Comparison of ENCODE assay signal across 8 cellular contexts in the genomic region with DNA sequence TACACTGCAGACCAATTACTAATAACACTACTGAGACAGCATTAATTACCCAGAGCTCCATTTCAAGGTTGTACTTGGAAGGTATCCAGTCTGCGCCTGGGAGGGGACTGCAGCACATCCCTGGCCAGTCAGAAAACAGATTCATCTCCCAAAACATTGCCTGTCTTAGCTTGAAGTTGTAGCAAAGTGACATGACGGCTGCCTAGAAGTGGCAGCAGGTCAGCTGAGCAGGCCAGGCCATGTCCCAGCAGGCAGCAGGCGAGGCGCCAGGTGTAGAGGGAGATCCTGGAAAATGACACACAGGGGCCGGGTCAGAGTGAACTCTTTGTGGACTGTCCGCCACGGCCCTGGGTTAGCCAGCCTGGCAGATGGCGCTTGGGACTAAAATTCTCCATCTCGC. TPM values are rescaled to one million over a fixed set of nuclear protein-coding genes. Genes with fewer than 3 reads are reported as not detected.
DNase-seq lines count a peak whose midpoint lies in the region; ATAC-seq, FAIRE-seq and TF ChIP-seq lines count a peak whose summit lies in the region.

No MANE protein-coding gene starts in this region.

- H3K14ac ChIP-seq in H1 (ENCODE audit: insufficient read length), result no peak overlapping the region

- H3K4me1 ChIP-seq in H1 (replicated peaks in 1 of 4; ENCODE audit: control insufficient read depth in 3 of 4, insufficient read depth in 4 of 4, low read length in 3 of 4), result peaks cover 0 to 7% (median 3%) of the 10 kb centered on the region in 4 experiments; a peak in 4 of 7 replicates
- H3K4me1 ChIP-seq in pancreas, result peaks cover 0 to 7% (median 0%) of the 10 kb centered on the region in 3 donors

- H4K5ac ChIP-seq in H1 (ENCODE audit: insufficient read length, low read depth, low read length), result no peak overlapping the region

- H3K79me1 ChIP-seq in H1 (ENCODE audit: low read depth, low read length), result no peaks in the 10 kb centered on the region

- CTCF ChIA-PET in H1 (lab: Charles Lee; ENCODE audit: partially characterized antibody), result interaction anchor here (0.7 to 2.4 kb wide), 13 partner anchors 9 to 650 kb away, joined by 3 to 11 read pairs (median 3); a partner anchor contains a TSS

- H3K23ac ChIP-seq in H1 (ENCODE audit: insufficient read length), result no peak overlapping the region

- TF ChIP-seq CTCF in H1 (IDR thresholded peaks at IDR 0.05; ENCODE audit: control extremely low read depth in 1 of 3, insufficient read depth in 1 of 3, low read depth in 1 of 3, low read length in 3 of 3), result no peak
- TF ChIP-seq CTCF in pancreas (IDR thresholded peaks at IDR 0.05), result no peak

- TF ChIP-seq RAD21 in H1 (IDR thresholded peaks at IDR 0.05 in 1 of 2, conservative IDR thresholded peaks at IDR 0.05 in 1 of 2; ENCODE audit: low read depth in 2 of 2, low read length in 2 of 2), result no peak

- 93% methylated on average over 9 of the region's 9 CpGs; no CpG with 5 or more reads in 1 of the 2 experiments for WGBS in H1 (ENCODE audit: extremely low coverage in 1 of 2, insufficient coverage in 1 of 2, insufficient read length in 1 of 2, insufficient replicate concordance in 2 of 2, low coverage in 1 of 2, low lambda C conversion rate in 2 of 2, missing lambda C conversion rate in 1 of 2), 2 experiments
- WGBS in pancreas, 2 donors, result 69 to 70% methylated on average over 9 of the region's 9 CpGs

- H3K4me3 ChIP-seq in H1 (ENCODE audit: extremely low read depth in 1 of 4, insufficient read depth in 2 of 4, low read depth in 3 of 4, low read length in 4 of 4), result no peak overlapping the region
- no peak overlapping the region for H3K4me3 ChIP-seq in pancreas

- H3K56ac ChIP-seq in H1 (replicated peaks; ENCODE audit: insufficient read length, low read depth, low read length), result no peak overlapping the region

- no peak overlapping the region for H2BK15ac ChIP-seq in H1 (ENCODE audit: low read length)

- H2AK5ac ChIP-seq in H1 (ENCODE audit: low read depth, low read length), result no peak overlapping the region

- H3K9me3 ChIP-seq in H1 (ENCODE audit: insufficient read depth in 2 of 2, low read depth in 1 of 2, low read length in 1 of 2) (no peaks in the 10 kb centered on the region), pancreas (no peaks in the 10 kb centered on the region)

- intact Hi-C loops in pancreas (cut with DNase I), result no loop called here

- no peak overlapping the region for H3K18ac ChIP-seq in H1 (ENCODE audit: extremely low read depth, low read length)

- no peak for TF ChIP-seq POLR2A in H1 (IDR thresholded peaks at IDR 0.05; ENCODE audit: control extremely low read depth in 1 of 2, low read depth in 2 of 2, low read length in 2 of 2)

- H3K4me2 ChIP-seq in H1 (ENCODE audit: insufficient read depth in 1 of 2, low read depth in 2 of 2, low read length in 2 of 2), result peak overlapping the region in 1 of 2 experiments; percentile 99; a peak in 1 of 4 replicates

- no peak overlapping the region for H3K27ac ChIP-seq in H1 (ENCODE audit: low read depth, low read length)
- H3K27ac ChIP-seq in pancreas, result peak overlapping the region in 3 of 4 donors; percentile 45 to 53 (median 50)

- peaks cover 13% of the 10 kb centered on the region; the same call in 1 of the 2 replicates for H3K23me2 ChIP-seq in H1 (ENCODE audit: low read depth, low read length)

- H3K4ac ChIP-seq in H1 (replicated peaks; ENCODE audit: insufficient read length, low read depth, low read length), result no peak overlapping the region

- H3K79me2 ChIP-seq in H1 (ENCODE audit: control insufficient read depth in 1 of 2, insufficient read depth in 2 of 2, low read length in 2 of 2), result no peaks in the 10 kb centered on the region

- no peak overlapping the region for H2BK20ac ChIP-seq in H1 (ENCODE audit: low read length)

- no peak overlapping the region for H4K91ac ChIP-seq in H1 (replicated peaks; ENCODE audit: insufficient read length, low read length)

- H4K8ac ChIP-seq in H1 (ENCODE audit: extremely low read depth, insufficient read depth, low read length), result no peak overlapping the region

- no peak overlapping the region for H2BK12ac ChIP-seq in H1 (ENCODE audit: low read depth, low read length)

- 0 out of 2 replicates have a peak overlapping the region, but pooled peaks have one; percentile 5 for H2BK5ac ChIP-seq in H1 (ENCODE audit: low read depth, low read length)

- H3K9ac ChIP-seq in H1 (replicated peaks in 1 of 4; ENCODE audit: extremely low read depth in 1 of 4, low read depth in 3 of 4, low read length in 3 of 4), result no peak overlapping the region

- H3K27me3 ChIP-seq in H1 (replicated peaks in 1 of 4; ENCODE audit: control insufficient read depth in 3 of 4, extremely low read depth in 1 of 4, insufficient read depth in 3 of 4, low read length in 3 of 4) (peaks cover 0 to 3% (median 0%) of the 10 kb centered on the region in 4 experiments; a peak in 3 of 7 replicates), pancreas (no peaks in the 10 kb centered on the region)

- no peak overlapping the region for H2BK120ac ChIP-seq in H1 (replicated peaks; ENCODE audit: low read depth, low read length)

- H2AFZ ChIP-seq in H1 (ENCODE audit: low read length), result no peak overlapping the region

- POLR2A ChIA-PET in H1 (lab: Charles Lee; ENCODE audit: partially characterized antibody), result interaction anchor here (0.6 to 1.9 kb wide), 6 partner anchors 10 to 128 kb away, joined by 3 to 6 read pairs (median 4); a partner anchor contains a TSS

- ATAC-seq in pancreas (peak; percentile 31 to 74 (median 52)), GM18517 (IDR thresholded peaks at IDR 0.05; ENCODE audit: unreplicated experiment) (no peak)

- H3K36me3 ChIP-seq in H1 (ENCODE audit: control insufficient read depth in 2 of 4, insufficient read depth in 4 of 4, low read length in 3 of 4), result peaks cover 0 to 6% (median 3%) of the 10 kb centered on the region in 4 experiments; a peak in 3 of 8 replicates
- peaks cover 0 to 11% (median 0%) of the 10 kb centered on the region in 3 donors for H3K36me3 ChIP-seq in pancreas

- no peak for TF ChIP-seq EP300 in H1 (IDR thresholded peaks at IDR 0.05; ENCODE audit: borderline replicate concordance in 1 of 2, low read depth in 2 of 2, low read length in 2 of 2)

- FAIRE-seq in H1 (lab: Jason Lieb, UNC) (no peak), pancreas (lab: Jason Lieb, UNC) (no peak), HTR-8/SVneo (lab: Jason Lieb, UNC) (no peak)

- peaks cover 0 to 4% of the 10 kb centered on the region in 2 experiments for H4K20me1 ChIP-seq in H1 (replicated peaks in 1 of 2; ENCODE audit: control insufficient read depth in 1 of 2, insufficient read depth in 2 of 2, low read length in 2 of 2)

- DNase-seq in DMS53 (lab: John Stamatoyannopoulos, UW), result peak; percentile 46
- DNase-seq in DMS53 treated with DMSO at 0.1 percent for 48 hours (lab: John Stamatoyannopoulos, UW; ENCODE audit: unreplicated experiment), result no peak
- peak; percentile 47 for DNase-seq in NCI-H774 (lab: John Stamatoyannopoulos, UW)
- DNase-seq in H1 (ENCODE audit: low read depth in 1 of 2, low spot score in 2 of 2), result no peak
- peak; percentile 39 to 81 (median 70) for DNase-seq in pancreas
- no peak for DNase-seq in HTR-8/SVneo (ENCODE audit: insufficient read length, low spot score)
- no peak for DNase-seq in inferior parietal cortex (ENCODE audit: extremely low spot score)

TF ChIP-seq in H1, 55 proteins besides CTCF, POLR2A, EP300 and RAD21 (continues in another document):
- no peak for TF ChIP-seq KDM4A (IDR thresholded peaks at IDR 0.05; ENCODE audit: low read depth, low read length, severe bottlenecking)
- TF ChIP-seq, protein P1, sequence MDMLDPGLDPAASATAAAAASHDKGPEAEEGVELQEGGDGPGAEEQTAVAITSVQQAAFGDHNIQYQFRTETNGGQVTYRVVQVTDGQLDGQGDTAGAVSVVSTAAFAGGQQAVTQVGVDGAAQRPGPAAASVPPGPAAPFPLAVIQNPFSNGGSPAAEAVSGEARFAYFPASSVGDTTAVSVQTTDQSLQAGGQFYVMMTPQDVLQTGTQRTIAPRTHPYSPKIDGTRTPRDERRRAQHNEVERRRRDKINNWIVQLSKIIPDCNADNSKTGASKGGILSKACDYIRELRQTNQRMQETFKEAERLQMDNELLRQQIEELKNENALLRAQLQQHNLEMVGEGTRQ (IDR thresholded peaks at IDR 0.05; ENCODE audit: low read length), result no peak
- TF ChIP-seq RNF2 (IDR thresholded peaks at IDR 0.05; ENCODE audit: borderline replicate concordance, low read depth, low read length, missing control alignments, poor library complexity, severe bottlenecking), result no peak
- no peak for TF ChIP-seq CEBPB (IDR thresholded peaks at IDR 0.05; ENCODE audit: low read depth, low read length)
- no peak for TF ChIP-seq SRF (IDR thresholded peaks at IDR 0.05; ENCODE audit: low read depth, low read length)
- TF ChIP-seq RXRA (IDR thresholded peaks at IDR 0.05; ENCODE audit: insufficient read depth, low read depth, low read length), result no peak
- TF ChIP-seq SAP30 (IDR thresholded peaks at IDR 0.05; ENCODE audit: insufficient read depth, insufficient replicate concordance, low read length), result no peak
- TF ChIP-seq CTBP2 (IDR thresholded peaks at IDR 0.05; ENCODE audit: borderline replicate concordance, insufficient read depth, insufficient read length, low read length), result no peak
- no peak for TF ChIP-seq HDAC2 (IDR thresholded peaks at IDR 0.05; ENCODE audit: borderline replicate concordance in 1 of 2, low read depth in 2 of 2, low read length in 2 of 2)

RNA-seq across cellular contexts. Expression of a gene that starts 1.1 kb away (rescaled TPM):
- 4.1 and 5.2 TPM in 2 replicates for total RNA-seq in H1 (2021; fragmentation: NEBNext Ultra II Directional; extraction: Animal tissue kit (Norgen Biotek cat#: 25700))
- polyA plus RNA-seq in H1 (2011; rRNA removed) (4.8 and 5.4 TPM in 2 replicates), pancreas (1 to 10 TPM; 1.4 to 2.7 TPM)
- 3.7 TPM for polyA plus RNA-seq in H1 (2011; cell fraction: cytosol; rRNA removed)
- polyA plus RNA-seq in H1 (2011; cell fraction: nucleus; rRNA removed), result 3.7 TPM
- polyA plus RNA-seq in H1 (2012, experiment 1 of 2), result 1.2 to 2.5 TPM (median 2.0 TPM) in 4 replicates
- polyA plus RNA-seq in H1 (2012, experiment 2 of 2), result 4.9 TPM
- polyA plus RNA-seq in H1 (2013, experiment 1 of 2), result 3.4 TPM
- 3.8 TPM for polyA plus RNA-seq in H1 (2013, experiment 2 of 2)
- 0.37 and 0.95 TPM in 2 replicates for polyA minus RNA-seq in H1 (2011; rRNA and poly(A)+ RNA removed)
- polyA minus RNA-seq in H1 (2011; cell fraction: cytosol; rRNA and poly(A)+ RNA removed), result 1.4 TPM
- polyA minus RNA-seq in H1 (2011; cell fraction: nucleus; rRNA and poly(A)+ RNA removed), result 1.5 TPM
- 1 to 10 TPM; 2.5 to 6.3 (median 3.7) TPM for total RNA-seq in pancreas

RNA-seq across cellular contexts. Expression of a gene that starts 58.2 kb away (rescaled TPM):
- 81.3 and 85.0 TPM in 2 replicates for total RNA-seq in H1 (2021; fragmentation: NEBNext Ultra II Directional; extraction: Animal tissue kit (Norgen Biotek cat#: 25700))
- polyA plus RNA-seq in H1 (2011; rRNA removed) (37.5 and 62.7 TPM in 2 replicates), pancreas (10 to 100 TPM; 65.6 to 65.8 TPM)
- polyA plus RNA-seq in H1 (2011; cell fraction: cytosol; rRNA removed), result 51.3 TPM
- polyA plus RNA-seq in H1 (2011; cell fraction: nucleus; rRNA removed), result 18.9 TPM
- polyA plus RNA-seq in H1 (2012, experiment 1 of 2), result 63.4 to 74.7 TPM (median 68.9 TPM) in 4 replicates
- polyA plus RNA-seq in H1 (2012, experiment 2 of 2), result 40.0 TPM
- polyA plus RNA-seq in H1 (2013, experiment 1 of 2), result 72.3 TPM
- 80.8 TPM for polyA plus RNA-seq in H1 (2013, experiment 2 of 2)
- 23.3 and 31.9 TPM in 2 replicates for polyA minus RNA-seq in H1 (2011; rRNA and poly(A)+ RNA removed)
- 15.3 TPM for polyA minus RNA-seq in H1 (2011; cell fraction: cytosol; rRNA and poly(A)+ RNA removed)
- 13.8 TPM for polyA minus RNA-seq in H1 (2011; cell fraction: nucleus; rRNA and poly(A)+ RNA removed)
- total RNA-seq in pancreas, result 10 to 100 TPM; 26.4 to 42.9 (median 33.6) TPM

Comparison
In these comparisons a context has a peak if more than half of its experiments do, and no peak if none do; other contexts are left out.
1. DNase-seq: peak in DMS53 (single experiment), NCI-H774 (single experiment) and pancreas (6 of 6); none in DMS53 treated with DMSO at 0.1 percent for 48 hours (single experiment), H1 (0 of 2), HTR-8/SVneo (single experiment) and inferior parietal cortex (single experiment).